26 cellular contexts compared by ENCODE assay signal in genomic region chr5:54288568-54289217, GRCh38.
"Had no signal": no experiment of that assay in that cellular context is flagged by ENCODE, and none has a peak within 500 bp of the region (broad histone marks: within the 10 kb centered on the region; RNA-seq: fewer than 3 reads in every experiment).

No MANE protein-coding gene starts in this region.

- DNase-seq: activated CD4-positive, alpha-beta T cell treated with anti-CD3 and anti-CD28 coated beads for 36 hours; activated CD4-positive, alpha-beta T cell treated with anti-CD3 and anti-CD28 coated beads, Interleukin-2, amount 10 ng/mL, durations not matched to agents 7 days and 5 days; activated CD4-positive, alpha-beta T cell treated with anti-CD3 and anti-CD28 coated beads, Interleukin-2, amount 50 U/mL, for 48 hours; activated CD8-positive, alpha-beta T cell treated with anti-CD3 and anti-CD28 coated beads, Interleukin-2, amount 10 ng/mL, durations not matched to agents 7 days and 5 days; activated effector memory CD4-positive, alpha-beta T cell treated with Interleukin-2 at 50 U/mL for 16 hours; activated naive CD4-positive, alpha-beta T cell treated with anti-CD3 and anti-CD28 coated beads, Interleukin-2, amount 10 ng/mL, durations not matched to agents 7 days and 5 days; activated naive CD8-positive, alpha-beta T cell treated with anti-CD3 and anti-CD28 coated beads, Interleukin-2, amount 50 U/mL, for 24 hours; activated T-cell treated with anti-CD3 and anti-CD28 coated beads, Interleukin-2, amount 50 U/mL, for 24 hours; anterior cingulate cortex; caudate nucleus; NCI-H1105; NCI-H1436; NCI-H1694; NCI-H1930; NCI-H2081 treated with DMSO at 0.1 percent for 48 hours; NCI-H226; NCI-H446 treated with DMSO at 0.1 percent for 48 hours; NCI-H524 treated with DMSO at 0.1 percent for 48 hours; PC-3; Peyer's patch; RPMI8226; SHP77 treated with DMSO at 0.1 percent for 48 hours; T-cell; T-helper 17 cell had no signal

- H3K4me1 ChIP-seq: SJSA1 had no signal

- H3K27ac ChIP-seq: Peyer's patch, SJSA1 had no signal

- H3K36me3 ChIP-seq: Peyer's patch, SJSA1 had no signal

- H3K4me3 ChIP-seq: Peyer's patch, SJSA1 had no signal

- ATAC-seq: activated CD4-positive, alpha-beta T cell treated with anti-CD3 and anti-CD28 coated beads for 36 hours; activated CD8-positive, alpha-beta T cell treated with anti-CD3 and anti-CD28 coated beads, Interleukin-2, amount 10 ng/mL, durations not matched to agents 7 days and 5 days; activated naive CD8-positive, alpha-beta T cell treated with anti-CD3 and anti-CD28 coated beads, Interleukin-2, amount 50 U/mL, for 24 hours; PC-3; SK-N-SH treated with all-trans-retinoic acid at 6 μM for 48 hours; T-cell; T-helper 17 cell had no signal

- H3K9me3 ChIP-seq: Peyer's patch, SJSA1 had no signal

- H3K27me3 ChIP-seq: Peyer's patch, SJSA1 had no signal
